23 cellular contexts compared by ENCODE assay signal in genomic region chr11:45343988-45344387, GRCh38. TPM values are rescaled to one million over a fixed set of nuclear protein-coding genes. Genes with fewer than 3 reads are reported as not detected.
"Had no signal": no experiment of that assay in that cellular context is flagged by ENCODE, and none has a peak within 500 bp of the region (broad histone marks: within the 10 kb centered on the region; RNA-seq: fewer than 3 reads in every experiment).

No MANE protein-coding gene starts in this region.

- H3K4me3 ChIP-seq: colonic mucosa, esophagus squamous epithelium, lung, prostate gland, sigmoid colon, stomach, tibial artery, upper lobe of left lung had no signal

- ATAC-seq: left ventricle myocardium superior; natural killer cell; right cardiac atrium; stimulated activated effector memory CD8-positive, alpha-beta T cell treated with anti-CD3 and anti-CD28 coated beads, Interleukin-12 subunit alpha, Interleukin-12 subunit beta, amount 100 ng/mL, for 72 hours had no signal

- H3K36me3 ChIP-seq: colonic mucosa, esophagus squamous epithelium, prostate gland, sigmoid colon, stomach, tibial artery, upper lobe of left lung had no signal

- DNase-seq: colonic mucosa; effector CD8-positive, alpha-beta T cell; erythroblast; esophagus squamous epithelium; foreskin melanocyte; glutamatergic neuron; left ventricle myocardium superior; natural killer cell; nucleus accumbens; right cardiac atrium; sigmoid colon; stimulated activated CD4-positive, alpha-beta T cell treated with anti-CD3 and anti-CD28 coated beads, Interleukin-2, amount 100 ng/mL, for 24 hours; stimulated activated CD4-positive, alpha-beta T cell treated with anti-CD3 and anti-CD28 coated beads, Interleukin-4, amount 100 ng/mL, for 24 hours; stimulated activated naive CD4-positive, alpha-beta T cell treated with Interleukin-2 at 50 U/mL for 16 hours; stomach; tibial artery; upper lobe of left lung had no signal

- H3K27me3 ChIP-seq: colonic mucosa, upper lobe of left lung had no signal

- H3K4me1 ChIP-seq: colonic mucosa had no signal

- H3K9me3 ChIP-seq: colonic mucosa, esophagus squamous epithelium, prostate gland, sigmoid colon, stomach, tibial artery, upper lobe of left lung had no signal

- H3K27ac ChIP-seq: colonic mucosa, esophagus squamous epithelium, prostate gland, sigmoid colon, stomach, tibial artery, upper lobe of left lung had no signal

RNA-seq across cellular contexts. Expression of gene SYT13, which starts 57.8 kb away (rescaled TPM):
- total RNA-seq: endothelial cell of umbilical vein, natural killer cell, subcutaneous adipose tissue had no signal
- polyA plus RNA-seq: endothelial cell of umbilical vein, keratinocyte had no signal
